ENCODE assay signal across 26 cellular contexts in the genomic region with DNA sequence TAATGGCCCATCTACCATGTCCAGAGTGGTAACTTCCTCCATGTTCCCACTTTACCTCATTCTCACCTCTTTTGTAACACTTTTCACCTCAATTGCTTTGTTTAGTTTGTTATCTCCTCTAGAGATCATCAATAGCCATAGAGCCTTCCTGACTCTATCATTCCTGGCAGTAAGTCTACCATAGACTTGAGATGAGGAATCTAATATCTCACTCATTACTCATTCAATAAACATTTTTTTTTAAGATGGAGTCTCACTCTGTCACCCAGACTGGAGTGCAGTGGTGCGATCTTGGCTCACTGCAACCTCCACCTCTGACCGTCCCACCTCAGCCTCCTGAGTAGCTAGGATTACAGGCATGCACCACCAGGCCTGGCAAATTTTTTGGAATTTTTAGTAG. TPM values are rescaled to one million over a fixed set of nuclear protein-coding genes. Genes with fewer than 3 reads are reported as not detected.
"Had no signal": no experiment of that assay in that cellular context is flagged by ENCODE, and none has a peak within 500 bp of the region (broad histone marks: within the 10 kb centered on the region; RNA-seq: fewer than 3 reads in every experiment).

No MANE protein-coding gene starts in this region.

- ATAC-seq: activated CD8-positive, alpha-beta T cell treated with anti-CD3 and anti-CD28 coated beads, Interleukin-2, amount 10 ng/mL, durations not matched to agents 7 days and 5 days; activated T-cell treated with anti-CD3 and anti-CD28 coated beads, Interleukin-2, amount 50 U/mL, for 72 hours; gastrocnemius medialis; naive thymus-derived CD4-positive, alpha-beta T cell; pancreas; psoas muscle; stimulated activated naive B cell treated with anti-CD40 and anti-IgM and Interleukin-4, amounts not matched to agents 10 μg/mL and 1 μg/mL and 100 μg/mL, for 72 hours; WTC11 had no signal

- H3K27me3 ChIP-seq: right atrium auricular region, thyroid gland, vagina had no signal

- H3K4me3 ChIP-seq: colonic mucosa, gastrocnemius medialis, pancreas, psoas muscle, right atrium auricular region, stomach, thyroid gland, upper lobe of left lung, vagina had no signal

- H3K4me1 ChIP-seq: colonic mucosa, gastrocnemius medialis, pancreas, psoas muscle, stomach, thyroid gland, vagina had no signal

- H3K9me3 ChIP-seq: colonic mucosa, gastrocnemius medialis, pancreas, psoas muscle, right atrium auricular region, stomach, thyroid gland, upper lobe of left lung, vagina had no signal

- H3K36me3 ChIP-seq: colonic mucosa, gastrocnemius medialis, pancreas, right atrium auricular region, stomach, thyroid gland, upper lobe of left lung, vagina had no signal

- H3K27ac ChIP-seq: colonic mucosa, gastrocnemius medialis, pancreas, psoas muscle, right atrium auricular region, stomach, thyroid gland, upper lobe of left lung, vagina had no signal

- DNase-seq: activated CD4-positive, alpha-beta T cell treated with anti-CD3 and anti-CD28 coated beads for 1 hour; activated CD8-positive, alpha-beta T cell treated with anti-CD3 and anti-CD28 coated beads, Interleukin-2, amount 10 ng/mL, durations not matched to agents 7 days and 5 days; activated naive CD4-positive, alpha-beta T cell treated with Interleukin-2 at 50 U/mL for 16 hours; activated T-cell treated with anti-CD3 and anti-CD28 coated beads for 4 hours; activated T-cell treated with anti-CD3 and anti-CD28 coated beads, Interleukin-2, amount 50 U/mL, for 72 hours; anterior cingulate cortex; cerebellar nuclear complex; colonic mucosa; effector CD8-positive, alpha-beta T cell; gastrocnemius medialis; glutamatergic neuron; islet precursor cell; midbrain; naive thymus-derived CD4-positive, alpha-beta T cell; pancreas; psoas muscle; stimulated activated CD4-positive, alpha-beta T cell treated with anti-CD3 and anti-CD28 coated beads, Interleukin-15, amount 100 ng/mL, for 24 hours; stimulated activated CD4-positive, alpha-beta T cell treated with anti-CD3 and anti-CD28 coated beads, Interleukin-2, amount 100 ng/mL, for 24 hours; stimulated activated naive B cell treated with anti-CD40 and anti-IgM and Interleukin-4, amounts not matched to agents 10 μg/mL and 1 μg/mL and 100 μg/mL, for 72 hours; stomach; T-helper 2 cell; thyroid gland; upper lobe of left lung had no signal

RNA-seq across cellular contexts. Expression of gene NMNAT2, which starts 7.1 kb away (rescaled TPM):
- total RNA-seq: activated CD8-positive, alpha-beta T cell treated with anti-CD3 and anti-CD28 coated beads, Interleukin-2, amount 10 ng/mL, durations not matched to agents 7 days and 5 days; activated T-cell treated with anti-CD3 and anti-CD28 coated beads, Interleukin-2, amount 50 U/mL, for 72 hours had no signal
